22 cellular contexts compared by ENCODE assay signal in genomic region chr2:74881176-74881575, GRCh38. TPM values are rescaled to one million over a fixed set of nuclear protein-coding genes. Genes with fewer than 3 reads are reported as not detected.
DNase-seq lines count a peak whose midpoint lies in the region; ATAC-seq, FAIRE-seq and TF ChIP-seq lines count a peak whose summit lies in the region.
"Had no signal": no experiment of that assay in that cellular context is flagged by ENCODE, and none has a peak within 500 bp of the region (broad histone marks: within the 10 kb centered on the region; RNA-seq: fewer than 3 reads in every experiment).

No MANE protein-coding gene starts in this region.

- TF ChIP-seq CTCF in HepG2 (CRISPR knock-in tag; IDR thresholded peaks at IDR 0.05) (no peak), right lobe of liver (IDR thresholded peaks at IDR 0.05) (no peak), endodermal cell (conservative IDR thresholded peaks at IDR 0.05) (no peak), osteocyte (IDR thresholded peaks at IDR 0.05) (no peak)

- CTCF ChIA-PET in HepG2 (lab: Yijun Ruan, JAX; ENCODE audit: low intra/inter-chr PET ratio, low total read pairs) (no interaction called here), T-cell (lab: Charles Lee) (no interaction called here)

- H3K36me3 ChIP-seq in HepG2 (replicated peaks in 1 of 2; ENCODE audit: control insufficient read depth in 1 of 2, insufficient read depth in 2 of 2, low read length in 2 of 2) (peaks cover 86 to 97% of the 10 kb centered on the region in 2 experiments), right lobe of liver (no peaks in the 10 kb centered on the region), endodermal cell (ENCODE audit: control insufficient read depth, insufficient read depth, low read length) (peaks cover 81% of the 10 kb centered on the region)

- H3K27ac Mint-ChIP-seq in endodermal cell (no peak overlapping the region), osteocyte (ENCODE audit: unreplicated experiment) (no peak overlapping the region), T-cell (no peak overlapping the region)
- H3K27ac Mint-ChIP-seq: CD4-positive, alpha-beta T cell; H9 had no signal

- H3K4me2 ChIP-seq in HepG2 (ENCODE audit: low read depth, low read length), result no peak overlapping the region

- H3K79me2 ChIP-seq in HepG2 (ENCODE audit: insufficient read depth, low read length), result no peaks in the 10 kb centered on the region

- H3K4me1 Mint-ChIP-seq in endodermal cell, result no peaks in the 10 kb centered on the region
- peaks cover 2% of the 10 kb centered on the region for H3K4me1 Mint-ChIP-seq in osteocyte (ENCODE audit: unreplicated experiment)
- peaks cover 2 to 6% (median 3%) of the 10 kb centered on the region in 3 donors for H3K4me1 Mint-ChIP-seq in T-cell

- in situ Hi-C loops in HepG2 (cut with HindIII; ENCODE audit: extremely low pct_ligation_motif_present, low pct_unique_long_range_greater_than_20kb), result no loop called here

- H3K4me3 Mint-ChIP-seq in endodermal cell, result no peak overlapping the region
- H3K4me3 Mint-ChIP-seq in osteocyte (ENCODE audit: unreplicated experiment), result no peak overlapping the region
- no peak overlapping the region for H3K4me3 Mint-ChIP-seq in T-cell
- H3K4me3 Mint-ChIP-seq: CD4-positive, alpha-beta T cell; H9 had no signal

- no TSS peak for BruUV-seq in HepG2 (replicated peaks; lab: Mats Ljungman, UMichigan)

- no peak overlapping the region for H3K4me3 ChIP-seq in HepG2 (replicated peaks in 1 of 3; ENCODE audit: insufficient read depth in 1 of 3, low read depth in 2 of 3, low read length in 3 of 3)
- no peak overlapping the region for H3K4me3 ChIP-seq in right lobe of liver
- H3K4me3 ChIP-seq in endodermal cell (ENCODE audit: low read length), result no peak overlapping the region
- H3K4me3 ChIP-seq: GM12878, K562 had no signal

- peaks cover 74% of the 10 kb centered on the region for H3K36me3 Mint-ChIP-seq in endodermal cell (ENCODE audit: low read depth)
- H3K36me3 Mint-ChIP-seq in osteocyte (ENCODE audit: unreplicated experiment), result peaks cover 40% of the 10 kb centered on the region
- H3K36me3 Mint-ChIP-seq in T-cell, result peaks cover 55% of the 10 kb centered on the region

- H3K27me3 Mint-ChIP-seq in endodermal cell (ENCODE audit: insufficient read depth), result no peaks in the 10 kb centered on the region
- H3K27me3 Mint-ChIP-seq in osteocyte (ENCODE audit: unreplicated experiment), result no peaks in the 10 kb centered on the region
- no peaks in the 10 kb centered on the region for H3K27me3 Mint-ChIP-seq in T-cell
- H3K27me3 Mint-ChIP-seq: CD4-positive, alpha-beta T cell had no signal

- H3K27me3 ChIP-seq in HepG2 (ENCODE audit: control insufficient read depth in 1 of 2, insufficient read depth in 2 of 2, low read length in 2 of 2) (no peaks in the 10 kb centered on the region), right lobe of liver (no peaks in the 10 kb centered on the region), endodermal cell (ENCODE audit: control insufficient read depth, insufficient read depth, low read length, poor library complexity, severe bottlenecking) (no peaks in the 10 kb centered on the region)

- no peak for TF ChIP-seq RAD21 in HepG2 (CRISPR knock-in tag; IDR thresholded peaks at IDR 0.05)

- H3K9ac ChIP-seq in HepG2 (ENCODE audit: insufficient read depth, low read depth, low read length) (no peak overlapping the region), endodermal cell (ENCODE audit: extremely low read depth, low read length, poor library complexity, severe bottlenecking) (no peak overlapping the region)

- no peaks in the 10 kb centered on the region for H3K4me1 ChIP-seq in HepG2 (ENCODE audit: insufficient read depth, low read length)
- H3K4me1 ChIP-seq in right lobe of liver, result no peaks in the 10 kb centered on the region
- no peaks in the 10 kb centered on the region for H3K4me1 ChIP-seq in endodermal cell (ENCODE audit: control insufficient read depth, insufficient read depth, low read length)
- H3K4me1 ChIP-seq: Caco-2 had no signal

- H3K9me3 ChIP-seq in HepG2 (ENCODE audit: low read length), result no peaks in the 10 kb centered on the region
- no peaks in the 10 kb centered on the region for H3K9me3 ChIP-seq in right lobe of liver
- H3K9me3 ChIP-seq in endodermal cell (ENCODE audit: control insufficient read depth, low read length), result no peaks in the 10 kb centered on the region
- H3K9me3 ChIP-seq: Caco-2 had no signal

- ATAC-seq in HepG2, result no peak
- no peak for ATAC-seq in right lobe of liver
- ATAC-seq in T-cell (replicated peaks in 1 of 4), result no peak
- ATAC-seq in HG02852 (IDR thresholded peaks at IDR 0.05; ENCODE audit: unreplicated experiment), result no peak
- ATAC-seq: GM12878, K562 had no signal

- H3K27ac ChIP-seq in HepG2 (ENCODE audit: extremely low read length, insufficient read depth, low read length), result no peak overlapping the region
- H3K27ac ChIP-seq in right lobe of liver, result no peak overlapping the region
- H3K27ac ChIP-seq in endodermal cell (ENCODE audit: low read depth, low read length), result no peak overlapping the region
- H3K27ac ChIP-seq: C4-2B, HL-60 had no signal

- WGBS in HepG2 (ENCODE audit: low lambda C conversion rate), result 89% methylated on average over 5 of the region's 5 CpGs
- 87% methylated on average over 5 of the region's 5 CpGs for whole genome bisulfite sequencing in right lobe of liver (ENCODE audit: insufficient coverage, low coverage, low lambda C conversion rate, missing lambda C conversion rate)
- WGBS in endodermal cell (ENCODE audit: insufficient coverage in 1 of 2, insufficient read length in 1 of 2), 2 experiments, result 90 to 96% methylated on average over 4 to 5 of the region's 5 CpGs

- no peaks in the 10 kb centered on the region for H4K20me1 ChIP-seq in HepG2 (ENCODE audit: insufficient read depth, low read length)

- H2AFZ ChIP-seq in HepG2 (ENCODE audit: low read length), result no peak overlapping the region

- no peak for TF ChIP-seq EP300 in HepG2 (IDR thresholded peaks at IDR 0.05; ENCODE audit: low read depth in 2 of 2, low read length in 2 of 2)
- TF ChIP-seq EP300 in HepG2 (CRISPR knock-in tag; IDR thresholded peaks at IDR 0.05; ENCODE audit: borderline replicate concordance), result no peak

- FAIRE-seq in HepG2 (lab: Jason Lieb, UNC), result no peak
- FAIRE-seq: A204.1, D721Med, GM12878, H1, K562 had no signal

- TF ChIP-seq POLR2A in HepG2 (IDR thresholded peaks at IDR 0.05; ENCODE audit: insufficient read depth in 1 of 2, low read depth in 2 of 2, low read length in 2 of 2) (no peak), right lobe of liver (IDR thresholded peaks at IDR 0.05) (no peak)

- DNase-seq in HepG2 (ENCODE audit: low spot score) (no peak), right lobe of liver (no peak), endodermal cell (peak; percentile 38), osteocyte (ENCODE audit: extremely low spot score, unreplicated experiment) (peak; percentile 46), T-cell (no peak), SHP77 treated with DMSO at 0.1 percent for 48 hours (lab: John Stamatoyannopoulos, UW) (no peak)
- DNase-seq: ACHN; AML-193; CD4-positive, alpha-beta T cell; DMS153; DMS79; H9; IMR-90 had no signal

- POLR2A ChIA-PET in HepG2 (lab: Yijun Ruan, JAX) (no interaction called here), T-cell (lab: Charles Lee) (no interaction called here)

- H3K9me3 Mint-ChIP-seq in endodermal cell (no peaks in the 10 kb centered on the region), osteocyte (ENCODE audit: unreplicated experiment) (no peaks in the 10 kb centered on the region), T-cell (no peaks in the 10 kb centered on the region)
- H3K9me3 Mint-ChIP-seq: CD4-positive, alpha-beta T cell; H9 had no signal

- intact Hi-C loops in HepG2 (cut with micrococcal nuclease; ENCODE audit: unreplicated experiment) (no loop called here), right lobe of liver (cut with DNase I) (no loop called here)

TF ChIP-seq in HepG2, 621 proteins besides CTCF, POLR2A, EP300 and RAD21:
- TF ChIP-seq POLR2AphosphoS5 (IDR thresholded peaks at IDR 0.05; ENCODE audit: low read depth, low read length) (0 out of 2 replicates have a peak, but pooled peaks have one; percentile 18), ESRRA (CRISPR knock-in tag; IDR thresholded peaks at IDR 0.05; ENCODE audit: low read depth) (no peak), RBM22 (optimal IDR thresholded peaks at IDR 0.05; ENCODE audit: low read length) (peak; percentile 3)

RNA-seq across cellular contexts. Expression of gene HK2, which starts 47.2 kb away (rescaled TPM):
- total RNA-seq in HepG2 (2016; rRNA removed; fragmentation: Illumina TruSeq; extraction: Trizol) (13.2 and 24.4 TPM in 2 replicates), right lobe of liver (10 to 100 TPM in 1 of 6 experiments, 1 to 10 TPM in 1, under 1 TPM in 4; 0.48 to 23.0 (median 0.87) TPM), endodermal cell (10 to 100 TPM; 21.5 to 31.5 TPM), osteocyte (13.8 and 14.1 TPM in 2 replicates), T-cell (10 to 100 TPM in 3 of 5 donors, 1 to 10 TPM in 2; 8.6 to 14.4 (median 10.6) TPM)
- total RNA-seq in HepG2 (2016; cell fraction: cytosol; rRNA removed; fragmentation: Illumina TruSeq; extraction: Trizol; ENCODE audit: low read depth), result 1.4 and 1.6 TPM in 2 replicates
- 13.6 and 21.9 TPM in 2 replicates for total RNA-seq in HepG2 (2016; cell fraction: insoluble cytoplasmic fraction; rRNA removed; fragmentation: Illumina TruSeq; extraction: Trizol)
- total RNA-seq in HepG2 (2016; cell fraction: membrane; rRNA removed; fragmentation: Illumina TruSeq; extraction: Trizol), result 8.5 and 9.3 TPM in 2 replicates
- 20.3 and 20.8 TPM in 2 replicates for total RNA-seq in HepG2 (2016; cell fraction: nucleus; rRNA removed; fragmentation: Illumina TruSeq; extraction: Trizol)
- polyA plus RNA-seq in HepG2 (2011; rRNA removed), result 97.0 and 101 TPM in 2 replicates
- polyA plus RNA-seq in HepG2 (2011; cell fraction: cytosol; rRNA removed), result 69.4 and 70.4 TPM in 2 replicates
- 105 and 144 TPM in 2 replicates for polyA plus RNA-seq in HepG2 (2011; cell fraction: nucleus; rRNA removed)
- polyA plus RNA-seq in HepG2 (2012), result 78.0 and 124 TPM in 2 replicates
- polyA plus RNA-seq in HepG2 (2016; cell fraction: cytosol; fragmentation: Illumina TruSeq; extraction: Trizol; ENCODE audit: low read depth), result 0.93 and 0.99 TPM in 2 replicates
- polyA plus RNA-seq in HepG2 (2016; cell fraction: insoluble cytoplasmic fraction; fragmentation: Illumina TruSeq; extraction: Trizol; ENCODE audit: low read depth), result 23.2 and 27.3 TPM in 2 replicates
- 2.8 and 3.5 TPM in 2 replicates for polyA plus RNA-seq in HepG2 (2016; cell fraction: membrane; fragmentation: Illumina TruSeq; extraction: Trizol; ENCODE audit: low read depth)
- 30.1 and 30.3 TPM in 2 replicates for polyA plus RNA-seq in HepG2 (2016; cell fraction: nucleus; fragmentation: Illumina TruSeq; extraction: Trizol; ENCODE audit: insufficient read depth, low read depth)
- 69.1 and 358 TPM in 2 replicates for polyA minus RNA-seq in HepG2 (2011; rRNA and poly(A)+ RNA removed; ENCODE audit: low replicate concordance)
- 176 and 190 TPM in 2 replicates for polyA minus RNA-seq in HepG2 (2011; cell fraction: cytosol; rRNA and poly(A)+ RNA removed)
- polyA minus RNA-seq in HepG2 (2011; cell fraction: nucleus; rRNA and poly(A)+ RNA removed), result 176 and 200 TPM in 2 replicates
- polyA plus RNA-seq in endodermal cell (2013, experiment 1 of 2), result 40.0 TPM
- polyA plus RNA-seq in endodermal cell (2013, experiment 2 of 2), result 31.2 TPM

Comparison
In these comparisons a context has a peak if more than half of its experiments do, and no peak if none do; other contexts are left out.
1. DNase-seq: peak in endodermal cell (single experiment) and osteocyte (single experiment); none in HepG2 (single experiment), right lobe of liver (0 of 3), T-cell (0 of 34) and SHP77 treated with DMSO at 0.1 percent for 48 hours (single experiment).